19 cellular contexts compared by ENCODE assay signal in the genomic region with DNA sequence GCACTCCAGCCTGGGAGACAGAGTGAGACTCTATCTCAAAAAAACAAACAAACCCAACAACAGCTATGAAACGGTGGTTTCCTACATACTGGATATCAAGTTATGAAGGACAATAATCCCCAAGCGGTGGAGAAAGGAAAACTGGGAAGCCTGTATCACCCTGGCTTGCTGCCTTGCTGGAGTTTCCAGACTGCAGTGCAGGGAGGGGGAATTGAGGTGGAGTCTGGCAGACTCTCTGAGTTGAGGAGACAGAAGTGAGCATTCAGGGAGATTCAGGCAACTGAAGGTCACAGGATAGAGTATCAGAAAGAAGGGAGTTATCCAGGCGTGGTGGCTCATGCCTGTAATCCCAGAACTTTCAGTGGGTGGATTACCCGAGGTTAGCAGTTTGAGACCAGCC. TPM values are rescaled to one million over a fixed set of nuclear protein-coding genes. Genes with fewer than 3 reads are reported as not detected.
"Had no signal": no experiment of that assay in that cellular context is flagged by ENCODE, and none has a peak within 500 bp of the region (broad histone marks: within the 10 kb centered on the region; RNA-seq: fewer than 3 reads in every experiment).

No MANE protein-coding gene starts in this region.

- H3K27ac ChIP-seq: foreskin keratinocyte, lower lobe of right lung, neutrophil, ovary, prostate gland, thoracic aorta, uterus had no signal

- H3K36me3 ChIP-seq: ovary, prostate gland, uterus had no signal

- DNase-seq: activated B cell treated with CpG ODN at 0.5 μM for 24 hours; activated CD8-positive, alpha-beta memory T cell treated with anti-CD3 and anti-CD28 coated beads, Interleukin-2, amount 10 ng/mL, durations not matched to agents 7 days and 5 days; activated CD8-positive, alpha-beta T cell treated with anti-CD3 and anti-CD28 coated beads, Interleukin-2, amount 10 ng/mL, durations not matched to agents 7 days and 5 days; activated naive CD8-positive, alpha-beta T cell treated with anti-CD3 and anti-CD28 coated beads, Interleukin-2, amount 50 U/mL, for 24 hours; activated T-cell treated with anti-CD3 and anti-CD28 coated beads, Interleukin-2, amount 50 U/mL, for 48 hours; amygdala; central memory CD4-positive, alpha-beta T cell; foreskin keratinocyte; lower lobe of right lung; mesenchymal stem cell; nephron progenitor cell; retina; stimulated activated CD4-positive, alpha-beta T cell treated with anti-CD3 and anti-CD28 coated beads, Interleukin-2, amount 100 ng/mL, for 48 hours; stimulated activated naive CD4-positive, alpha-beta T cell treated with Interleukin-2 at 50 U/mL for 16 hours; uterus had no signal

- H3K4me1 ChIP-seq: foreskin keratinocyte, lower lobe of right lung, prostate gland, uterus had no signal

- H3K4me3 ChIP-seq: lower lobe of right lung, ovary, prostate gland, thoracic aorta, uterus had no signal

- H3K9me3 ChIP-seq: lower lobe of right lung, neutrophil, ovary, prostate gland, thoracic aorta, uterus had no signal

- ATAC-seq: activated CD8-positive, alpha-beta memory T cell treated with anti-CD3 and anti-CD28 coated beads, Interleukin-2, amount 10 ng/mL, durations not matched to agents 7 days and 5 days; activated CD8-positive, alpha-beta T cell treated with anti-CD3 and anti-CD28 coated beads, Interleukin-2, amount 10 ng/mL, durations not matched to agents 7 days and 5 days; activated naive CD8-positive, alpha-beta T cell treated with anti-CD3 and anti-CD28 coated beads, Interleukin-2, amount 50 U/mL, for 24 hours; foreskin keratinocyte; lower lobe of right lung had no signal

- H3K27me3 ChIP-seq: foreskin keratinocyte, neutrophil, ovary, uterus had no signal

RNA-seq across cellular contexts. Expression of gene RNF157, which starts 55.9 kb away (rescaled TPM):
- total RNA-seq: foreskin keratinocyte had no signal
